In the genomic region with DNA sequence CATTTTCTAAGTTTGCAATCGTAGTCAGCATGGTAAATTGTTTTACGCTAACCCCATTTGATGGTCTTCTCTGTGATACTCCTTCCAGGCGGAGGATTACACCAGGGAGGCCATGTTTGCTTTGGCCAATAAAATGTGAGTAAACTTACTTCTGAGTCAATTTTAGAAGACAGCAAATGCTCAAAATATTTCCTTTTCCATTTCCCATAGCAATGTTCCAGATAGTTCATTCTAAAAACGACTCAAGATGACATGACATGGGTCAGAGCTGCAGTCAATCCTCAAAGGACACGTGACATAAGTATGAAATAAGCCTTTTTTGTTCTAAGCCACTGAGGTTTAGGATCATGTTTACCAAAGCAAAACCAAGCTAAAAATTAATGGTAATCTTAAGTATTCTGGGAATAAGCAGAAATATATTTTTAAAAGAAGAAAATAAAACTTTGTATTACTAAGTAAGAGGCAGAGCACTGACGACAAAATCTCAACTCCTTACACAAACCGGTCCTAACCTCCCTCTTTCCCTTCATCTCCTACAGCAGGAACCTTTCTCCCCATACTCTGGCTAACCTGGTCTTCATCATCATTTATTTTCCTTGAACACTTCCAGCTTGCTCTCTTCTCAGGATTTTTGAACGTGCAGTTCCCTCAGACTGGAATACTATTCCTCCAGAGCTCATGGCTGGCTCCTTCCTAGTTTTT, we compare ENCODE assay signal across 23 cellular contexts.
DNase-seq lines count a peak whose midpoint lies in the region; ATAC-seq and TF ChIP-seq lines count a peak whose summit lies in the region.
"Had no signal": no experiment of that assay in that cellular context is flagged by ENCODE, and none has a peak within 500 bp of the region (broad histone marks: within the 10 kb centered on the region; RNA-seq: fewer than 3 reads in every experiment).

No MANE protein-coding gene starts in this region.

- intact Hi-C loops in left ventricle myocardium inferior (cut with micrococcal nuclease): no loop called here

- H3K36me3 ChIP-seq in brain microvascular endothelial cell (replicated peaks) (no peaks in the 10 kb centered on the region), left ventricle myocardium inferior (peaks cover 15% of the 10 kb centered on the region)

- H3K4me3 ChIP-seq in brain microvascular endothelial cell (ENCODE audit: low read depth, low read length): no peak overlapping the region
- no peak overlapping the region for H3K4me3 ChIP-seq in left ventricle myocardium inferior
- H3K4me3 ChIP-seq in skeletal muscle cell (ENCODE audit: low read depth, low read length): no peak overlapping the region
- H3K4me3 ChIP-seq: spleen had no signal

- TF ChIP-seq CTCF in brain microvascular endothelial cell (IDR thresholded peaks at IDR 0.05; ENCODE audit: low read depth, low read length, missing control alignments): no peak
- TF ChIP-seq CTCF in left ventricle myocardium inferior (IDR thresholded peaks at IDR 0.05; ENCODE audit: borderline replicate concordance): no peak
- TF ChIP-seq CTCF in omental fat pad (IDR thresholded peaks at IDR 0.05): no peak

- H3K27ac ChIP-seq in brain microvascular endothelial cell: peak overlapping the region; percentile 52
- H3K27ac ChIP-seq in left ventricle myocardium inferior (replicated peaks): peak overlapping the region; percentile 68
- H3K27ac ChIP-seq: C4-2B, epithelial cell of prostate, HL-60, spleen had no signal

- no peaks in the 10 kb centered on the region for H3K9me3 ChIP-seq in left ventricle myocardium inferior (replicated peaks)
- H3K9me3 ChIP-seq: spleen had no signal

- in situ Hi-C loops in brain microvascular endothelial cell (cut with HindIII; ENCODE audit: low pct_ligation_motif_present, low sequenced_read_pairs): no loop called here

- ATAC-seq in HG03378 (IDR thresholded peaks at IDR 0.05; ENCODE audit: unreplicated experiment): no peak
- ATAC-seq in omental fat pad (ENCODE audit: low FRiP score): no peak
- no peak for ATAC-seq in GM18858 (IDR thresholded peaks at IDR 0.05; ENCODE audit: unreplicated experiment)
- ATAC-seq: activated CD4-positive, alpha-beta T cell treated with anti-CD3 and anti-CD28 coated beads for 36 hours; stimulated activated memory B cell treated with anti-CD40 and anti-IgM and Interleukin-4, amounts not matched to agents 10 μg/mL and 1 μg/mL and 100 μg/mL, for 72 hours had no signal

- no peaks in the 10 kb centered on the region for H3K27me3 ChIP-seq in brain microvascular endothelial cell (replicated peaks)
- H3K27me3 ChIP-seq in left ventricle myocardium inferior (ENCODE audit: low read depth): no peaks in the 10 kb centered on the region
- H3K27me3 ChIP-seq: spleen had no signal

- DNase-seq in EH (ENCODE audit: low read depth) (peak; percentile 87), brain microvascular endothelial cell (peak; percentile 53), left ventricle myocardium inferior (no peak), skeletal muscle cell (ENCODE audit: low read depth) (peak; percentile 28), omental fat pad (ENCODE audit: low spot score) (no peak)
- no peak for DNase-seq in activated CD4-positive, alpha-beta T cell treated with anti-CD3 and anti-CD28 coated beads for 4 hours
- DNase-seq: ACHN; activated CD4-positive, alpha-beta T cell treated with anti-CD3 and anti-CD28 coated beads for 36 hours; activated naive CD4-positive, alpha-beta T cell treated with anti-CD3 and anti-CD28 coated beads, Interleukin-2, amount 10 ng/mL, durations not matched to agents 7 days and 5 days; activated T-cell treated with anti-CD3 and anti-CD28 coated beads, Interleukin-2, amount 50 U/mL, for 24 hours; anterior cingulate cortex; Calu3; H9; NCI-H187; NCI-H2171 treated with DMSO at 0.1 percent for 48 hours; spleen; stimulated activated CD4-positive, alpha-beta T cell treated with anti-CD3 and anti-CD28 coated beads, Interleukin-2, amount 100 ng/mL, for 48 hours had no signal

- no peaks in the 10 kb centered on the region for H3K4me1 ChIP-seq in left ventricle myocardium inferior
- H3K4me1 ChIP-seq: spleen had no signal

Comparison
In these comparisons a context has a peak if more than half of its experiments do, and no peak if none do; other contexts are left out.
1. DNase-seq: peak in EH (single experiment), brain microvascular endothelial cell (single experiment) and skeletal muscle cell (single experiment); none in left ventricle myocardium inferior (single experiment), omental fat pad (single experiment) and activated CD4-positive, alpha-beta T cell treated with anti-CD3 and anti-CD28 coated beads for 4 hours (0 of 2).